10 cellular contexts compared by ENCODE assay signal in the genomic region with DNA sequence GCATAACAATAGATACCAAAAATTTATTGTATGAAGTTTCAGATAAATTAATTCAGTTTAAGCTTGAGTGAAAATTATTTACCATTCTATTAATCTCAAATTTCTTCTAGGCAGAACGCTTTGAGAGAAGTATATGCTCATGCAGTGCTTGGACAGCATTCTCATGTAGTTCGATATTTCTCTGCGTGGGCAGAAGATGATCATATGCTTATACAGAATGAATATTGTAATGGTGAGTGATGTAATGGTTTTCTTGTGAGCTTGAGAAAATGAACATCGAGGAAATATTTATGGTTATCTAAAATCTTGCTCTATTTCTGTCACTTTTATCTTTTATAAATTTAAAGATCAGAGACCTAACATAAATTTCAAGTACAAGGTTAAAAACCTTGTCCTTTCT. TPM values are rescaled to one million over a fixed set of nuclear protein-coding genes. Genes with fewer than 3 reads are reported as not detected.
DNase-seq lines count a peak whose midpoint lies in the region; ATAC-seq and TF ChIP-seq lines count a peak whose summit lies in the region.
"Had no signal": no experiment of that assay in that cellular context is flagged by ENCODE, and none has a peak within 500 bp of the region (broad histone marks: within the 10 kb centered on the region; RNA-seq: fewer than 3 reads in every experiment).

No MANE protein-coding gene starts in this region.

- H3K27ac ChIP-seq in DND-41 (ENCODE audit: low read length) (no peak overlapping the region), PC-9 (peak overlapping the region; percentile 80; the same call in 1 of the 2 replicates), SJCRH30 (no peak overlapping the region)

- no peaks in the 10 kb centered on the region for H3K9me3 Mint-ChIP-seq in osteocyte (ENCODE audit: unreplicated experiment)

- H3K9me2 ChIP-seq in PC-9 (ENCODE audit: insufficient read depth), result no peaks in the 10 kb centered on the region

- ATAC-seq in DND-41 (ENCODE audit: insufficient read depth, low read depth) (no peak), GM18909 (IDR thresholded peaks at IDR 0.05; ENCODE audit: poor library complexity, unreplicated experiment) (no peak), omental fat pad (ENCODE audit: low FRiP score) (no peak)

- peaks cover 39% of the 10 kb centered on the region for H3K4me1 Mint-ChIP-seq in osteocyte (ENCODE audit: unreplicated experiment)

- CTCF ChIA-PET in PC-9 (lab: Charles Lee), result no interaction called here

- H4K20me1 ChIP-seq in DND-41 (ENCODE audit: insufficient read depth, low read length) (peaks cover 61% of the 10 kb centered on the region), PC-9 (ENCODE audit: insufficient read depth) (peaks cover 5% of the 10 kb centered on the region; the same call in 1 of the 2 replicates)

- no peaks in the 10 kb centered on the region for H3K27me3 ChIP-seq in DND-41 (ENCODE audit: insufficient read depth, low read length, poor library complexity)
- no peaks in the 10 kb centered on the region for H3K27me3 ChIP-seq in PC-9 (ENCODE audit: insufficient read depth, low read depth)
- no peaks in the 10 kb centered on the region for H3K27me3 ChIP-seq in endocrine pancreas (ENCODE audit: control insufficient read depth, insufficient read depth, low read length)
- no peaks in the 10 kb centered on the region for H3K27me3 ChIP-seq in SJCRH30

- POLR2A ChIA-PET in PC-9 (lab: Charles Lee; ENCODE audit: unreplicated experiment), result interaction anchor here (0.6 kb wide), 1 partner anchor 748 kb away, joined by 4 read pairs; no protein-coding TSS in a partner anchor

- H3K79me2 ChIP-seq in DND-41 (ENCODE audit: insufficient read depth, low read length), result peaks cover 85% of the 10 kb centered on the region
- peaks cover 70% of the 10 kb centered on the region for H3K79me2 ChIP-seq in PC-9 (ENCODE audit: low read depth)

- peak overlapping the region; percentile 92 for H3K4me3 Mint-ChIP-seq in osteocyte (ENCODE audit: unreplicated experiment)

- H3K9me3 ChIP-seq in DND-41 (ENCODE audit: insufficient read depth, low read length, severe bottlenecking), result no peaks in the 10 kb centered on the region
- no peaks in the 10 kb centered on the region for H3K9me3 ChIP-seq in PC-9 (ENCODE audit: insufficient read depth, low read depth)
- H3K9me3 ChIP-seq in endocrine pancreas (ENCODE audit: control insufficient read depth, low read length), result no peaks in the 10 kb centered on the region
- no peaks in the 10 kb centered on the region for H3K9me3 ChIP-seq in SJCRH30 (replicated peaks)
- H3K9me3 ChIP-seq: prostate gland had no signal

- no peaks in the 10 kb centered on the region for H3K27me3 Mint-ChIP-seq in osteocyte (ENCODE audit: unreplicated experiment)

- H3K9ac ChIP-seq in DND-41 (ENCODE audit: low read depth, low read length), result peak overlapping the region; percentile 92
- H3K9ac ChIP-seq in endocrine pancreas (ENCODE audit: control insufficient read depth, insufficient read depth, low read length), result no peak overlapping the region

- DNase-seq in DND-41, result no peak
- DNase-seq in PC-9, result no peak
- no peak for DNase-seq in osteocyte (ENCODE audit: extremely low spot score, unreplicated experiment)
- DNase-seq in stimulated activated CD4-positive, alpha-beta T cell treated with anti-CD3 and anti-CD28 coated beads, Interleukin-4, amount 100 ng/mL, for 24 hours, result no peak
- DNase-seq in omental fat pad (ENCODE audit: low spot score), result no peak
- DNase-seq in SJCRH30, result no peak
- DNase-seq: anterior cingulate cortex had no signal

- H3F3A ChIP-seq in PC-9 (ENCODE audit: insufficient read depth, low read depth), result peaks cover 21% of the 10 kb centered on the region

- BruUV-seq in PC-9 (replicated peaks; lab: Mats Ljungman, UMichigan), result no TSS peak

- H3K36me3 ChIP-seq in DND-41 (ENCODE audit: insufficient read depth, low read length) (peaks cover 75% of the 10 kb centered on the region), PC-9 (ENCODE audit: low read depth) (peaks cover 46% of the 10 kb centered on the region), endocrine pancreas (ENCODE audit: control insufficient read depth, insufficient read depth, low read length) (no peaks in the 10 kb centered on the region), SJCRH30 (peaks cover 68% of the 10 kb centered on the region)
- H3K36me3 ChIP-seq: prostate gland had no signal

- TF ChIP-seq CTCF in DND-41 (IDR thresholded peaks at IDR 0.05; ENCODE audit: borderline replicate concordance, extremely low read depth, low read length, poor library complexity, severe bottlenecking) (no peak), PC-9 (conservative IDR thresholded peaks at IDR 0.05) (no peak), osteocyte (IDR thresholded peaks at IDR 0.05) (no peak), omental fat pad (IDR thresholded peaks at IDR 0.05) (no peak)

- peak overlapping the region; percentile 91 for H3K27ac Mint-ChIP-seq in osteocyte (ENCODE audit: unreplicated experiment)

- peak overlapping the region in 1 of 2 experiments; percentile 88; a peak in 2 of 4 replicates for H3K4me3 ChIP-seq in DND-41 (ENCODE audit: low read depth in 1 of 2, low read length in 2 of 2)
- H3K4me3 ChIP-seq in PC-9, result peak overlapping the region; percentile 87; the same call in 1 of the 2 replicates
- peak overlapping the region; percentile 99 for H3K4me3 ChIP-seq in endocrine pancreas (ENCODE audit: control insufficient read depth, insufficient read depth, low read length)
- H3K4me3 ChIP-seq in SJCRH30, result no peak overlapping the region; the same call in 1 of the 2 replicates

- intact Hi-C loops in PC-9 (cut with micrococcal nuclease; ENCODE audit: unreplicated experiment), result no loop called here

- H2AFZ ChIP-seq in DND-41 (ENCODE audit: low read depth, low read length) (no peak overlapping the region), PC-9 (no peak overlapping the region)

- H3K4me2 ChIP-seq in DND-41 (ENCODE audit: insufficient read depth, low read length), result peak overlapping the region; percentile 77
- peak overlapping the region; percentile 96 for H3K4me2 ChIP-seq in PC-9

- peaks cover 64% of the 10 kb centered on the region for H3K36me3 Mint-ChIP-seq in osteocyte (ENCODE audit: unreplicated experiment)

- H3K4me1 ChIP-seq in DND-41 (ENCODE audit: insufficient read depth, low read length), result peaks cover 54% of the 10 kb centered on the region
- peaks cover 16% of the 10 kb centered on the region for H3K4me1 ChIP-seq in PC-9 (replicated peaks; ENCODE audit: insufficient read depth)
- peaks cover 15% of the 10 kb centered on the region for H3K4me1 ChIP-seq in endocrine pancreas (ENCODE audit: control insufficient read depth, insufficient read depth, low read length)
- peaks cover 14% of the 10 kb centered on the region for H3K4me1 ChIP-seq in SJCRH30
- H3K4me1 ChIP-seq: prostate gland had no signal

RNA-seq across cellular contexts. Expression of gene WEE1, which starts 3.6 kb away (rescaled TPM):
- total RNA-seq in PC-9 (2021), result 32.2 and 37.1 TPM in 2 replicates
- total RNA-seq in osteocyte, result 77.8 and 111 TPM in 2 replicates
- 10 to 100 TPM; 17.7 to 43.0 (median 26.3) TPM for total RNA-seq in omental fat pad
- total RNA-seq in SJCRH30 (2014; rRNA removed; shearing (Covaris generic)), result 102 and 120 TPM in 2 replicates
